12 cellular contexts compared by ENCODE assay signal in genomic region chr1:115656461-115657077, GRCh38.
"Had no signal": no experiment of that assay in that cellular context is flagged by ENCODE, and none has a peak within 500 bp of the region (broad histone marks: within the 10 kb centered on the region; RNA-seq: fewer than 3 reads in every experiment).

No MANE protein-coding gene starts in this region.

- DNase-seq: activated CD4-positive, alpha-beta T cell treated with anti-CD3 and anti-CD28 coated beads, Interleukin-2, amount 50 U/mL, for 48 hours; activated gamma-delta T cell treated with Interleukin-2 at 50 U/mL for 16 hours; activated T-cell treated with anti-CD3 and anti-CD28 coated beads for 4 hours; amniotic stem cell; heart right ventricle; left colon; psoas muscle; right cardiac atrium; T-helper 17 cell; upper lobe of right lung had no signal

- ATAC-seq: activated naive CD4-positive, alpha-beta T cell treated with anti-CD3 and anti-CD28 coated beads, Interleukin-2, amount 50 U/mL, for 72 hours; left colon; psoas muscle; right cardiac atrium; T-helper 17 cell; upper lobe of right lung had no signal

- H3K27me3 ChIP-seq: heart right ventricle, upper lobe of right lung had no signal

- H3K9me3 ChIP-seq: heart right ventricle, psoas muscle, upper lobe of right lung had no signal

- H3K4me3 ChIP-seq: heart right ventricle, psoas muscle, skin epidermis, upper lobe of right lung had no signal

- H3K27ac ChIP-seq: psoas muscle, upper lobe of right lung had no signal
